ENCODE assay signal across 25 cellular contexts in the genomic region with DNA sequence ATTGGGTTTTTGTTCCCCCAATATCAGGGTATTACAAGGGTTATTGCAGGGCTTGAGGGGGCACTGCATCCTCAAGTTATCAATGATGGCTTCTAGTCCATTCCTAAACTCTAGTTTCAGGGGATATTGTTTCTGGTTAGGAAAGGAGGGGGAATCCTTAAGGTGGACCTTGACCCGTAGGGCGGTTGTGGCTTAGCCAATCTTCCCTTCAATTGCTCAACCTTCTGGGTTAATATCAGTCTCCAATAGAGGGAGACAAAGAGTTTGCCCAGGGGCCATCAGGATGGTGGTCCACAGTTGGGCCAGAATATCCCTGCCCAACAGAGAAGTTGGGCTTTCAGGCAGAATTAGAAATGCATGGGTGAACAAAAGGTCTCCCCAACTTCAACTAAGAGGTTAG.
"Had no signal": no experiment of that assay in that cellular context is flagged by ENCODE, and none has a peak within 500 bp of the region (broad histone marks: within the 10 kb centered on the region; RNA-seq: fewer than 3 reads in every experiment).

No MANE protein-coding gene starts in this region.

- DNase-seq: activated CD4-positive, alpha-beta T cell treated with anti-CD3 and anti-CD28 coated beads for 4 hours; activated CD4-positive, alpha-beta T cell treated with anti-CD3 and anti-CD28 coated beads, Interleukin-2, amount 50 U/mL, for 4 hours; activated CD4-positive, CD25-positive, alpha-beta regulatory T cell; activated naive CD4-positive, alpha-beta T cell; activated T-cell treated with anti-CD3 and anti-CD28 coated beads for 4 hours; activated T-cell treated with anti-CD3 and anti-CD28 coated beads, Interleukin-2, amount 50 U/mL, for 72 hours; central memory CD4-positive, alpha-beta T cell; foreskin keratinocyte; heart right ventricle; kidney glomerular epithelial cell; left lung; mucosa of descending colon; nephron progenitor cell; sigmoid colon; small intestine; stimulated activated CD4-positive, alpha-beta T cell treated with anti-CD3 and anti-CD28 coated beads, Interleukin-4, amount 100 ng/mL, for 24 hours; stimulated activated naive CD8-positive, alpha-beta T cell treated with anti-CD3 and anti-CD28 coated beads, Interleukin-15, amount 100 ng/mL, for 72 hours; thyroid gland; upper lobe of right lung had no signal

- H3K4me1 ChIP-seq: breast epithelium, esophagus muscularis mucosa, foreskin keratinocyte, heart right ventricle, left lung, thyroid gland, upper lobe of right lung had no signal

- H3K4me3 Mint-ChIP-seq: activated T-cell treated with anti-CD3 and anti-CD28 coated beads, Interleukin-2, amount 50 U/mL, for 72 hours; nephron progenitor cell; stimulated activated memory B cell treated with anti-CD40 and anti-IgM and Interleukin-4, amounts not matched to agents 10 μg/mL and 1 μg/mL and 100 μg/mL, for 72 hours; stimulated activated naive CD8-positive, alpha-beta T cell treated with anti-CD3 and anti-CD28 coated beads, Interleukin-15, amount 100 ng/mL, for 72 hours had no signal

- H3K27ac Mint-ChIP-seq: activated naive CD4-positive, alpha-beta T cell treated with anti-CD3 and anti-CD28 coated beads, Interleukin-2, amount 50 U/mL, for 72 hours; activated T-cell treated with anti-CD3 and anti-CD28 coated beads, Interleukin-2, amount 50 U/mL, for 72 hours; nephron progenitor cell; progenitor cell of endocrine pancreas; stimulated activated memory B cell treated with anti-CD40 and anti-IgM and Interleukin-4, amounts not matched to agents 10 μg/mL and 1 μg/mL and 100 μg/mL, for 72 hours; stimulated activated naive CD8-positive, alpha-beta T cell treated with anti-CD3 and anti-CD28 coated beads, Interleukin-15, amount 100 ng/mL, for 72 hours had no signal

- ATAC-seq: activated naive CD4-positive, alpha-beta T cell treated with anti-CD3 and anti-CD28 coated beads, Interleukin-2, amount 50 U/mL, for 72 hours; activated T-cell treated with anti-CD3 and anti-CD28 coated beads, Interleukin-2, amount 50 U/mL, for 72 hours; foreskin keratinocyte; heart right ventricle; left lung; mucosa of descending colon; stimulated activated memory B cell treated with anti-CD40 and anti-IgM and Interleukin-4, amounts not matched to agents 10 μg/mL and 1 μg/mL and 100 μg/mL, for 72 hours; stimulated activated naive CD8-positive, alpha-beta T cell treated with anti-CD3 and anti-CD28 coated beads, Interleukin-15, amount 100 ng/mL, for 72 hours; upper lobe of right lung had no signal

- H3K9me3 ChIP-seq: mucosa of descending colon, neutrophil, thyroid gland had no signal

- H3K4me1 Mint-ChIP-seq: nephron progenitor cell; stimulated activated memory B cell treated with anti-CD40 and anti-IgM and Interleukin-4, amounts not matched to agents 10 μg/mL and 1 μg/mL and 100 μg/mL, for 72 hours; stimulated activated naive CD8-positive, alpha-beta T cell treated with anti-CD3 and anti-CD28 coated beads, Interleukin-15, amount 100 ng/mL, for 72 hours had no signal

- H3K4me3 ChIP-seq: breast epithelium, esophagus muscularis mucosa, heart right ventricle, left lung, mucosa of descending colon, sigmoid colon, thyroid gland, upper lobe of right lung had no signal

- H3K36me3 ChIP-seq: breast epithelium, esophagus muscularis mucosa, heart right ventricle, left lung, neutrophil, sigmoid colon, thyroid gland, upper lobe of right lung had no signal

- H3K27me3 ChIP-seq: breast epithelium, esophagus muscularis mucosa, foreskin keratinocyte, heart right ventricle, left lung, neutrophil, sigmoid colon, thyroid gland, upper lobe of right lung had no signal

- H3K27me3 Mint-ChIP-seq: progenitor cell of endocrine pancreas; stimulated activated memory B cell treated with anti-CD40 and anti-IgM and Interleukin-4, amounts not matched to agents 10 μg/mL and 1 μg/mL and 100 μg/mL, for 72 hours; stimulated activated naive CD8-positive, alpha-beta T cell treated with anti-CD3 and anti-CD28 coated beads, Interleukin-15, amount 100 ng/mL, for 72 hours had no signal

- H3K27ac ChIP-seq: breast epithelium, esophagus muscularis mucosa, foreskin keratinocyte, heart right ventricle, left lung, neutrophil, sigmoid colon, thyroid gland, upper lobe of right lung had no signal

- H3K36me3 Mint-ChIP-seq: stimulated activated memory B cell treated with anti-CD40 and anti-IgM and Interleukin-4, amounts not matched to agents 10 μg/mL and 1 μg/mL and 100 μg/mL, for 72 hours had no signal
